Comparison of ENCODE assay signal across 9 cellular contexts in genomic region chr10:61452229-61452651, GRCh38. TPM values are rescaled to one million over a fixed set of nuclear protein-coding genes. Genes with fewer than 3 reads are reported as not detected.
A peak's percentile ranks its signal among the peaks of the same experiment; 100 is the strongest.
DNase-seq lines count a peak whose midpoint lies in the region; ATAC-seq and TF ChIP-seq lines count a peak whose summit lies in the region.
"Had no signal": no experiment of that assay in that cellular context is flagged by ENCODE, and none has a peak within 500 bp of the region (broad histone marks: within the 10 kb centered on the region; RNA-seq: fewer than 3 reads in every experiment).

No MANE protein-coding gene starts in this region.

- ATAC-seq in left lung, result no peak
- no peak for ATAC-seq in left lobe of liver
- no peak for ATAC-seq in stimulated activated naive CD8-positive, alpha-beta T cell treated with anti-CD3 and anti-CD28 coated beads, Interleukin-15, amount 100 ng/mL, for 72 hours

- H3K36me3 Mint-ChIP-seq in activated CD4-positive, alpha-beta T cell treated with anti-CD3 and anti-CD28 coated beads, Interleukin-2, amount 10 ng/mL, durations not matched to agents 7 days and 5 days (ENCODE audit: low read depth), result no peaks in the 10 kb centered on the region

- H3K27ac ChIP-seq in left lung, result no peak overlapping the region
- H3K27ac ChIP-seq in testis, result no peak overlapping the region
- H3K27ac ChIP-seq: C4-2B had no signal

- no peaks in the 10 kb centered on the region for H3K9me3 Mint-ChIP-seq in activated CD4-positive, alpha-beta T cell treated with anti-CD3 and anti-CD28 coated beads, Interleukin-2, amount 10 ng/mL, durations not matched to agents 7 days and 5 days
- no peaks in the 10 kb centered on the region for H3K9me3 Mint-ChIP-seq in stimulated activated naive CD8-positive, alpha-beta T cell treated with anti-CD3 and anti-CD28 coated beads, Interleukin-15, amount 100 ng/mL, for 72 hours

- H3K4me1 ChIP-seq in left lung (peaks cover 9 to 29% of the 10 kb centered on the region in 2 donors), testis (no peaks in the 10 kb centered on the region)

- intact Hi-C loops in left lung (cut with DNase I), result no loop called here
- intact Hi-C loops in testis (cut with DNase I; ENCODE audit: low total_unique reads), result no loop called here

- POLR2A ChIA-PET in activated CD4-positive, alpha-beta T cell treated with anti-CD3 and anti-CD28 coated beads, Interleukin-2, amount 10 ng/mL, durations not matched to agents 7 days and 5 days (lab: Charles Lee), result no interaction called here

- CTCF ChIA-PET in activated CD4-positive, alpha-beta T cell treated with anti-CD3 and anti-CD28 coated beads, Interleukin-2, amount 10 ng/mL, durations not matched to agents 7 days and 5 days (lab: Charles Lee), result no interaction called here

- H3K36me3 ChIP-seq in left lung (no peaks in the 10 kb centered on the region), testis (ENCODE audit: low read depth, missing control alignments) (no peaks in the 10 kb centered on the region)

- H3K9me3 ChIP-seq in left lung (no peaks in the 10 kb centered on the region), testis (no peaks in the 10 kb centered on the region)

- H3K27ac Mint-ChIP-seq in activated CD4-positive, alpha-beta T cell treated with anti-CD3 and anti-CD28 coated beads, Interleukin-2, amount 10 ng/mL, durations not matched to agents 7 days and 5 days, result no peak overlapping the region
- H3K27ac Mint-ChIP-seq in stimulated activated naive CD8-positive, alpha-beta T cell treated with anti-CD3 and anti-CD28 coated beads, Interleukin-15, amount 100 ng/mL, for 72 hours, result no peak overlapping the region

- TF ChIP-seq POLR2A in testis (IDR thresholded peaks at IDR 0.05), result no peak

- H3K27me3 ChIP-seq in left lung, result peaks cover 8 to 39% of the 10 kb centered on the region in 2 donors
- no peaks in the 10 kb centered on the region for H3K27me3 ChIP-seq in testis

- H3K4me3 ChIP-seq in cardiac fibroblast (replicated peaks in 1 of 2; ENCODE audit: low read depth in 2 of 2, low read length in 2 of 2), result peak overlapping the region; percentile 63
- peak overlapping the region; percentile 34 to 44 for H3K4me3 ChIP-seq in left lung
- H3K4me3 ChIP-seq in testis, result peak overlapping the region; percentile 53 to 65

- TF ChIP-seq CTCF in cardiac fibroblast (IDR thresholded peaks at IDR 0.05; ENCODE audit: low read depth, low read length) (no peak), left lung (IDR thresholded peaks at IDR 0.05) (no peak), testis (IDR thresholded peaks at IDR 0.05) (no peak)

- no peak for DNase-seq in activated CD4-positive, alpha-beta T cell treated with anti-CD3 and anti-CD28 coated beads, Interleukin-2, amount 10 ng/mL, durations not matched to agents 7 days and 5 days
- DNase-seq in activated CD4-positive, alpha-beta T cell treated with anti-CD3 and anti-CD28 coated beads, Interleukin-2, amount 50 U/mL, for 48 hours, result no peak
- DNase-seq in cardiac fibroblast (ENCODE audit: low read depth in 2 of 2) (no peak), left lung (peak in 1 of 2 donors; percentile 67), testis (peak; percentile 30), inferior parietal cortex (ENCODE audit: extremely low spot score) (no peak), left lobe of liver (ENCODE audit: low spot score) (no peak)
- DNase-seq in stimulated activated naive CD8-positive, alpha-beta T cell treated with anti-CD3 and anti-CD28 coated beads, Interleukin-15, amount 100 ng/mL, for 72 hours, result no peak

- H3K27me3 Mint-ChIP-seq in activated CD4-positive, alpha-beta T cell treated with anti-CD3 and anti-CD28 coated beads, Interleukin-2, amount 10 ng/mL, durations not matched to agents 7 days and 5 days, result peaks cover 44% of the 10 kb centered on the region
- H3K27me3 Mint-ChIP-seq in stimulated activated naive CD8-positive, alpha-beta T cell treated with anti-CD3 and anti-CD28 coated beads, Interleukin-15, amount 100 ng/mL, for 72 hours, result peaks cover 49% of the 10 kb centered on the region

- H3K4me1 Mint-ChIP-seq in activated CD4-positive, alpha-beta T cell treated with anti-CD3 and anti-CD28 coated beads, Interleukin-2, amount 10 ng/mL, durations not matched to agents 7 days and 5 days, result peaks cover 17% of the 10 kb centered on the region
- peaks cover 11% of the 10 kb centered on the region for H3K4me1 Mint-ChIP-seq in stimulated activated naive CD8-positive, alpha-beta T cell treated with anti-CD3 and anti-CD28 coated beads, Interleukin-15, amount 100 ng/mL, for 72 hours

- peak overlapping the region; percentile 32 for H3K4me3 Mint-ChIP-seq in activated CD4-positive, alpha-beta T cell treated with anti-CD3 and anti-CD28 coated beads, Interleukin-2, amount 10 ng/mL, durations not matched to agents 7 days and 5 days
- peak overlapping the region in 1 of 2 donors; percentile 31 for H3K4me3 Mint-ChIP-seq in stimulated activated naive CD8-positive, alpha-beta T cell treated with anti-CD3 and anti-CD28 coated beads, Interleukin-15, amount 100 ng/mL, for 72 hours

- WGBS in testis, 2 donors, result 7 to 8% methylated on average over 13 to 24 of the region's 24 CpGs

RNA-seq across cellular contexts. Expression of gene TMEM26, which starts 0.9 kb away (rescaled TPM):
- total RNA-seq in activated CD4-positive, alpha-beta T cell treated with anti-CD3 and anti-CD28 coated beads, Interleukin-2, amount 10 ng/mL, durations not matched to agents 7 days and 5 days, result not detected
- total RNA-seq in left lung (1 to 10 TPM; 1.3 TPM), testis (10 to 100 TPM; 13.0 to 14.9 TPM), left lobe of liver (0.35 TPM)
- 13.6 TPM for polyA plus RNA-seq in testis (ENCODE audit: insufficient read depth, low read depth, low replicate concordance)

Comparison
In these comparisons a context has a peak if more than half of its experiments do, and no peak if none do; other contexts are left out.
1. RNA of gene TMEM26, which starts 0.9 kb away (total RNA-seq): 13.0 to 14.9 TPM in testis; 1.3 TPM in left lung, 0.35 TPM in left lobe of liver (single experiment) and not detected in activated CD4-positive, alpha-beta T cell treated with anti-CD3 and anti-CD28 coated beads, Interleukin-2, amount 10 ng/mL, durations not matched to agents 7 days and 5 days; every median in the first group is over 4 times any median in the second.
2. Peak in every context shown above with its lines, with median percentiles within 50 percentile points of each other: H3K4me3 ChIP-seq.